8 cellular contexts compared by ENCODE assay signal in genomic region chr1:199243423-199244061, GRCh38.
DNase-seq lines count a peak whose midpoint lies in the region; ATAC-seq and TF ChIP-seq lines count a peak whose summit lies in the region.

No MANE protein-coding gene starts in this region.

- H3K9me3 Mint-ChIP-seq in Calu3 (ENCODE audit: low read depth, unreplicated experiment) = peaks cover 3% of the 10 kb centered on the region
- H3K9me3 Mint-ChIP-seq in activated T-helper 17 cell treated with anti-CD3 and anti-CD28 coated beads, Interleukin-2, amount 50 U/mL, for 72 hours = no peaks in the 10 kb centered on the region

- no TSS peak for BruUV-seq in Calu3 (replicated peaks; lab: Mats Ljungman, UMichigan)

- H3K4me3 ChIP-seq in Peyer's patch (no peak overlapping the region), cardiac muscle cell (no peak overlapping the region), smooth muscle cell (no peak overlapping the region)

- H2AFZ ChIP-seq in smooth muscle cell (ENCODE audit: low read depth) = no peak overlapping the region

- TF ChIP-seq POLR2A in Peyer's patch (IDR thresholded peaks at IDR 0.05) = no peak

- TF ChIP-seq CTCF in Calu3 (IDR thresholded peaks at IDR 0.05; ENCODE audit: unreplicated experiment) = peak; percentile 69
- peak in 4 of 6 experiments; percentile 22 to 38 (median 36) for TF ChIP-seq CTCF in Peyer's patch (IDR thresholded peaks at IDR 0.05)
- peak; percentile 62 for TF ChIP-seq CTCF in cardiac muscle cell (IDR thresholded peaks at IDR 0.05; ENCODE audit: low read depth, low read length)
- peak; percentile 47 for TF ChIP-seq CTCF in smooth muscle cell (IDR thresholded peaks at IDR 0.05; ENCODE audit: borderline replicate concordance, insufficient read depth, poor library complexity, severe bottlenecking)

- DNase-seq in Calu3 (peak; percentile 83), Peyer's patch (peak; percentile 29 to 67 (median 47)), cardiac muscle cell (ENCODE audit: low read depth in 1 of 2, low spot score in 1 of 2) (peak; percentile 58 to 60), smooth muscle cell (lab: John Stamatoyannopoulos, UW; ENCODE audit: unreplicated experiment) (no peak), NCI-H526 treated with DMSO at 0.1 percent for 48 hours (lab: John Stamatoyannopoulos, UW) (no peak)

- H3K4me1 Mint-ChIP-seq in Calu3 (ENCODE audit: low read depth, unreplicated experiment) = peaks cover 38% of the 10 kb centered on the region
- peaks cover 7% of the 10 kb centered on the region for H3K4me1 Mint-ChIP-seq in activated T-helper 17 cell treated with anti-CD3 and anti-CD28 coated beads, Interleukin-2, amount 50 U/mL, for 72 hours

- H3K9ac ChIP-seq in smooth muscle cell (ENCODE audit: low read depth) = no peak overlapping the region

- CTCF ChIA-PET in Calu3 (lab: Charles Lee) = interaction anchor here (0.6 to 1.2 kb wide), 4 partner anchors 20 to 339 kb away, joined by 3 to 5 read pairs (median 4); no protein-coding TSS in a partner anchor

- H3K27me3 Mint-ChIP-seq in Calu3 (ENCODE audit: unreplicated experiment) = no peaks in the 10 kb centered on the region
- no peaks in the 10 kb centered on the region for H3K27me3 Mint-ChIP-seq in activated T-helper 17 cell treated with anti-CD3 and anti-CD28 coated beads, Interleukin-2, amount 50 U/mL, for 72 hours

- H3K79me2 ChIP-seq in smooth muscle cell (ENCODE audit: low read depth) = no peaks in the 10 kb centered on the region

- no peak overlapping the region for H3K4me2 ChIP-seq in smooth muscle cell

- intact Hi-C loops in Calu3 (cut with micrococcal nuclease; ENCODE audit: unreplicated experiment) = loop anchor here (2.0 to 10.0 kb wide), 4 partner anchors 131 to 471 kb away; no protein-coding TSS in a partner anchor

- ATAC-seq in GM19397 (IDR thresholded peaks at IDR 0.05; ENCODE audit: unreplicated experiment) (peak; percentile 96), HG03439 (IDR thresholded peaks at IDR 0.05; ENCODE audit: unreplicated experiment) (peak; percentile 100)
- ATAC-seq in activated T-helper 17 cell treated with anti-CD3 and anti-CD28 coated beads, Interleukin-2, amount 50 U/mL, for 72 hours (replicated peaks) = peak; percentile 99

- H3F3A ChIP-seq in smooth muscle cell (ENCODE audit: low read depth) = no peaks in the 10 kb centered on the region

- no peaks in the 10 kb centered on the region for H3K9me3 ChIP-seq in Peyer's patch
- H3K9me3 ChIP-seq in cardiac muscle cell (ENCODE audit: low read depth) = no peaks in the 10 kb centered on the region
- no peaks in the 10 kb centered on the region for H3K9me3 ChIP-seq in smooth muscle cell (replicated peaks; ENCODE audit: low read depth)

- H3K4me1 ChIP-seq in Peyer's patch = no peaks in the 10 kb centered on the region
- H3K4me1 ChIP-seq in cardiac muscle cell (ENCODE audit: low read depth) = no peaks in the 10 kb centered on the region
- H3K4me1 ChIP-seq in smooth muscle cell (ENCODE audit: low read depth) = no peaks in the 10 kb centered on the region

- no peak overlapping the region for H3K27ac ChIP-seq in Peyer's patch
- H3K27ac ChIP-seq in cardiac muscle cell = no peak overlapping the region
- H3K27ac ChIP-seq in smooth muscle cell (ENCODE audit: low read depth) = no peak overlapping the region

- H3K36me3 ChIP-seq in Peyer's patch = no peaks in the 10 kb centered on the region
- H3K36me3 ChIP-seq in cardiac muscle cell = no peaks in the 10 kb centered on the region
- no peaks in the 10 kb centered on the region for H3K36me3 ChIP-seq in smooth muscle cell (ENCODE audit: low read depth)

- H3K27ac Mint-ChIP-seq in Calu3 (ENCODE audit: unreplicated experiment) = no peak overlapping the region
- H3K27ac Mint-ChIP-seq in activated T-helper 17 cell treated with anti-CD3 and anti-CD28 coated beads, Interleukin-2, amount 50 U/mL, for 72 hours = no peak overlapping the region

- H3K4me3 Mint-ChIP-seq in Calu3 (ENCODE audit: low read depth, unreplicated experiment) = no peak overlapping the region
- H3K4me3 Mint-ChIP-seq in activated T-helper 17 cell treated with anti-CD3 and anti-CD28 coated beads, Interleukin-2, amount 50 U/mL, for 72 hours = peak overlapping the region; percentile 26

- H3K27me3 ChIP-seq in Peyer's patch = no peaks in the 10 kb centered on the region
- H3K27me3 ChIP-seq in cardiac muscle cell = no peaks in the 10 kb centered on the region
- no peaks in the 10 kb centered on the region for H3K27me3 ChIP-seq in smooth muscle cell (ENCODE audit: low read depth)

- 83% methylated on average over 11 of the region's 11 CpGs for WGBS in smooth muscle cell (ENCODE audit: low lambda C conversion rate)

- H3K36me3 Mint-ChIP-seq in Calu3 (ENCODE audit: insufficient read depth, unreplicated experiment) = no peaks in the 10 kb centered on the region
- H3K36me3 Mint-ChIP-seq in activated T-helper 17 cell treated with anti-CD3 and anti-CD28 coated beads, Interleukin-2, amount 50 U/mL, for 72 hours (ENCODE audit: low read depth) = no peaks in the 10 kb centered on the region

- no peaks in the 10 kb centered on the region for H4K20me1 ChIP-seq in smooth muscle cell (ENCODE audit: low read depth)

Comparison
In these comparisons a context has a peak if more than half of its experiments do, and no peak if none do; other contexts are left out.
1. DNase-seq: peak in Calu3 (single experiment), Peyer's patch (3 of 3) and cardiac muscle cell (2 of 2); none in smooth muscle cell (single experiment) and NCI-H526 treated with DMSO at 0.1 percent for 48 hours (single experiment).
2. Peak in every context shown above with its lines, with median percentiles within 50 percentile points of each other: CTCF ChIP-seq and ATAC-seq.